In genomic region chr11:119934866-119935265, GRCh38 we compare ENCODE assay signal across 26 cellular contexts.
"Had no signal": no experiment of that assay in that cellular context is flagged by ENCODE, and none has a peak within 500 bp of the region (broad histone marks: within the 10 kb centered on the region; RNA-seq: fewer than 3 reads in every experiment).

No MANE protein-coding gene starts in this region.

- H3K27ac Mint-ChIP-seq: nephron progenitor cell; stimulated activated naive CD8-positive, alpha-beta T cell treated with anti-CD3 and anti-CD28 coated beads, Interleukin-15, amount 100 ng/mL, for 72 hours; type B pancreatic cell had no signal

- H3K36me3 Mint-ChIP-seq: naive thymus-derived CD8-positive, alpha-beta T cell; type B pancreatic cell had no signal

- H3K9me3 Mint-ChIP-seq: nephron progenitor cell; stimulated activated naive CD8-positive, alpha-beta T cell treated with anti-CD3 and anti-CD28 coated beads, Interleukin-15, amount 100 ng/mL, for 72 hours had no signal

- H3K27me3 ChIP-seq: ovary, right lobe of liver, testis had no signal

- H2AFZ ChIP-seq: hepatocyte had no signal

- H3K9me3 ChIP-seq: gastroesophageal sphincter, heart left ventricle, lower lobe of right lung, ovary, right lobe of liver, testis, tibial artery had no signal

- H3K27ac ChIP-seq: epithelial cell of prostate, foreskin keratinocyte, gastroesophageal sphincter, heart left ventricle, hepatocyte, lower lobe of right lung, ovary, right lobe of liver, testis, tibial artery had no signal

- H3K36me3 ChIP-seq: gastroesophageal sphincter, heart left ventricle, lower lobe of right lung, ovary, right lobe of liver, tibial artery had no signal

- H3K4me1 Mint-ChIP-seq: stimulated activated naive CD8-positive, alpha-beta T cell treated with anti-CD3 and anti-CD28 coated beads, Interleukin-15, amount 100 ng/mL, for 72 hours had no signal

- DNase-seq: cerebellar nuclear complex; cortex of kidney; effector CD4-positive, alpha-beta T cell; foreskin keratinocyte; heart left ventricle; left cardiac atrium; left ventricle myocardium superior; lower lobe of right lung; naive thymus-derived CD8-positive, alpha-beta T cell; nephron progenitor cell; ovary; right lobe of liver; small intestine; stimulated activated CD4-positive, alpha-beta T cell treated with anti-CD3 and anti-CD28 coated beads, Interleukin-12 subunit alpha, Interleukin-12 subunit beta, amount 100 ng/mL, for 4 hours; stimulated activated CD4-positive, alpha-beta T cell treated with anti-CD3 and anti-CD28 coated beads, Interleukin-1b, Interleukin-23, amount 100 ng/mL, for 48 hours; stimulated activated CD4-positive, alpha-beta T cell treated with anti-CD3 and anti-CD28 coated beads, Interleukin-4, amount 100 ng/mL, for 1 hour; stimulated activated CD8-positive, alpha-beta memory T cell treated with anti-CD3 and anti-CD28 coated beads, Interleukin-4, amount 100 ng/mL, for 48 hours; stimulated activated naive CD4-positive, alpha-beta T cell; stimulated activated naive CD8-positive, alpha-beta T cell treated with anti-CD3 and anti-CD28 coated beads, Interleukin-15, amount 100 ng/mL, for 72 hours; testis; tibial artery had no signal

- H3K4me3 Mint-ChIP-seq: naive thymus-derived CD8-positive, alpha-beta T cell; nephron progenitor cell; stimulated activated naive CD8-positive, alpha-beta T cell treated with anti-CD3 and anti-CD28 coated beads, Interleukin-15, amount 100 ng/mL, for 72 hours; type B pancreatic cell had no signal

- H3K4me3 ChIP-seq: gastroesophageal sphincter, heart left ventricle, hepatocyte, lower lobe of right lung, ovary, right lobe of liver, testis, tibial artery had no signal

- H3K79me2 ChIP-seq: hepatocyte had no signal

- ATAC-seq: esophagus mucosa; foreskin keratinocyte; gastroesophageal sphincter; heart left ventricle; left cardiac atrium; left ventricle myocardium superior; lower lobe of right lung; naive thymus-derived CD8-positive, alpha-beta T cell; right lobe of liver; stimulated activated naive CD8-positive, alpha-beta T cell treated with anti-CD3 and anti-CD28 coated beads, Interleukin-15, amount 100 ng/mL, for 72 hours had no signal

- H3K4me1 ChIP-seq: foreskin keratinocyte, gastroesophageal sphincter, heart left ventricle, lower lobe of right lung, right lobe of liver, testis, tibial artery had no signal

- H3K4me2 ChIP-seq: hepatocyte had no signal
